ENCODE assay signal across 28 cellular contexts in the genomic region with DNA sequence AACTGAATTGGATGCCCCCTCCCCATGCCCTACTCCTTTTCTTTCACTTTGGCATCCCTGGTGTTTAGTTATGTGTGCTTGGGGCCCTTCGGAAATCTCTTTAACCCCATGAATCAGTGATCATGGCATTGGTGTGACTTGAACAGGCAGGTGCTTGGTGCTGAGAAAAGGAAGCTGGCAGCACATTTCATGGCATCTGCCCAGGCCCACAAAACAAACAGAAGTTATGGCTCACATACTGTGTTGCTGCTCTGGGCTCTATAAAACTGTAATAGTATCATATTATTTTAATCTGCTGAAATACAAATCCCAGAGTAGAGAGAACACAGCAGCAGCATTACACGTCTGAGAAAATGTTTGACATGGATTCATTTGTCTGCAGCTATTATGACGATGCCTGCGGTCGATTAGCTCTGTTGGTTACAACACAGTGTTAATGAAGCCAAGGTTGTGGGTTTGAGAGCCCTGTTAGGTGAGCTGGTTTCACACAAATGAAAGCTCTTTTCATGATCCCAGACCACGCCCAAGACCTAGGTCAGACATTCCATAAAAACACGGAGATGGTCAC.
DNase-seq lines count a peak whose midpoint lies in the region; TF ChIP-seq lines count a peak whose summit lies in the region.
"Had no signal": no experiment of that assay in that cellular context is flagged by ENCODE, and none has a peak within 500 bp of the region (broad histone marks: within the 10 kb centered on the region; RNA-seq: fewer than 3 reads in every experiment).

No MANE protein-coding gene starts in this region.

- no peak overlapping the region for H2BK120ac ChIP-seq in trophoblast cell (ENCODE audit: insufficient read depth, low read length, poor library complexity)

- H3F3A ChIP-seq in GM23248 (ENCODE audit: insufficient read depth): 0 out of 2 replicates have a peak, but pooled peaks cover 5% of the 10 kb centered on the region

- no peaks in the 10 kb centered on the region; the same call in 1 of the 2 replicates for H3K36me3 ChIP-seq in GM23248 (ENCODE audit: low read depth)
- H3K36me3 ChIP-seq in colonic mucosa: no peaks in the 10 kb centered on the region
- no peaks in the 10 kb centered on the region for H3K36me3 ChIP-seq in trophoblast cell (ENCODE audit: control insufficient read depth in 1 of 2, insufficient read depth in 2 of 2, low read length in 2 of 2)

- no peak overlapping the region for H2AK5ac ChIP-seq in trophoblast cell (ENCODE audit: low read length)

- H3K4ac ChIP-seq in trophoblast cell (ENCODE audit: low read depth, low read length): no peak overlapping the region

- peak overlapping the region; percentile 57 for H3K18ac ChIP-seq in trophoblast cell (ENCODE audit: low read length)

- H3K9me2 ChIP-seq in GM23248 (ENCODE audit: insufficient read depth): no peaks in the 10 kb centered on the region

- H3K27ac ChIP-seq in GM23248: no peak overlapping the region
- no peak overlapping the region for H3K27ac ChIP-seq in colonic mucosa
- no peak overlapping the region for H3K27ac ChIP-seq in trophoblast cell (ENCODE audit: low read depth, low read length)
- H3K27ac ChIP-seq: BLaER1 treated with 17β-estradiol and CSF1 and Interleukin-3, amounts not matched to agents 10 nM and 100 nM; foreskin keratinocyte; parathyroid adenoma; upper lobe of left lung had no signal

- no peaks in the 10 kb centered on the region for H3K79me2 ChIP-seq in GM23248 (ENCODE audit: insufficient read depth)
- peaks cover 2% of the 10 kb centered on the region for H3K79me2 ChIP-seq in trophoblast cell (ENCODE audit: control insufficient read depth, insufficient read depth, low read length, poor library complexity)
- H3K79me2 ChIP-seq: parathyroid adenoma had no signal

- peak overlapping the region; percentile 24 for H3K4me2 ChIP-seq in GM23248 (ENCODE audit: unreplicated experiment)
- no peak overlapping the region for H3K4me2 ChIP-seq in trophoblast cell (ENCODE audit: low read length)
- H3K4me2 ChIP-seq: BLaER1 treated with 17β-estradiol and CSF1 and Interleukin-3, amounts not matched to agents 10 nM and 100 nM had no signal

- intact Hi-C loops in colonic mucosa (cut with DNase I): no loop called here
- intact Hi-C loops in head of caudate nucleus (cut with DNase I): no loop called here

- no peak for TF ChIP-seq CTCF in colonic mucosa (IDR thresholded peaks at IDR 0.05)

- H3K23ac ChIP-seq in trophoblast cell (ENCODE audit: low read length): no peak overlapping the region

- no peak overlapping the region for H3K14ac ChIP-seq in trophoblast cell (ENCODE audit: low read length)

- WGBS in GM23248 (ENCODE audit: low coverage in 1 of 2, low lambda C conversion rate in 2 of 2, missing lambda C conversion rate in 2 of 2), 2 experiments: 83 to 88% methylated on average over 7 of the region's 7 CpGs
- WGBS in trophoblast cell (ENCODE audit: extremely low coverage, insufficient coverage, insufficient read length): no CpG with 5 or more reads among the region's 7 CpGs

- H4K12ac ChIP-seq in trophoblast cell (ENCODE audit: low read depth, low read length): no peak overlapping the region

- H4K20me1 ChIP-seq in GM23248 (ENCODE audit: insufficient read depth): no peaks in the 10 kb centered on the region
- H4K20me1 ChIP-seq: BLaER1 treated with 17β-estradiol and CSF1 and Interleukin-3, amounts not matched to agents 10 nM and 100 nM had no signal

- H2AFZ ChIP-seq in GM23248 (no peak overlapping the region), trophoblast cell (ENCODE audit: insufficient read depth, low read length, poor library complexity) (no peak overlapping the region)
- H2AFZ ChIP-seq: parathyroid adenoma had no signal

- H2BK5ac ChIP-seq in trophoblast cell (ENCODE audit: low read depth, low read length, poor library complexity): no peak overlapping the region

- H3K4me3 ChIP-seq in GM23248 (no peak overlapping the region), colonic mucosa (no peak overlapping the region), trophoblast cell (ENCODE audit: low read depth, low read length) (no peak overlapping the region)
- H3K4me3 ChIP-seq: BLaER1 treated with 17β-estradiol and CSF1 and Interleukin-3, amounts not matched to agents 10 nM and 100 nM; GM12878; upper lobe of left lung had no signal

- H2BK12ac ChIP-seq in trophoblast cell (ENCODE audit: low read length): peak overlapping the region; percentile 50

- no peak overlapping the region for H3K9ac ChIP-seq in GM23248
- H3K9ac ChIP-seq in colonic mucosa (ENCODE audit: low read depth in 2 of 2, low read length in 2 of 2): no peak overlapping the region
- no peak overlapping the region for H3K9ac ChIP-seq in trophoblast cell (ENCODE audit: low read length)
- H3K9ac ChIP-seq: BLaER1 treated with 17β-estradiol and CSF1 and Interleukin-3, amounts not matched to agents 10 nM and 100 nM; parathyroid adenoma had no signal

- H3K27me3 ChIP-seq in GM23248 (replicated peaks; ENCODE audit: insufficient read depth): no peaks in the 10 kb centered on the region
- no peaks in the 10 kb centered on the region for H3K27me3 ChIP-seq in colonic mucosa
- no peaks in the 10 kb centered on the region for H3K27me3 ChIP-seq in trophoblast cell (ENCODE audit: insufficient read depth, low read length)
- H3K27me3 ChIP-seq: BLaER1 treated with 17β-estradiol and CSF1 and Interleukin-3, amounts not matched to agents 10 nM and 100 nM; foreskin keratinocyte; upper lobe of left lung had no signal

- H3K4me1 ChIP-seq in GM23248 (ENCODE audit: insufficient read depth) (peaks cover 26% of the 10 kb centered on the region), colonic mucosa (no peaks in the 10 kb centered on the region), trophoblast cell (ENCODE audit: control insufficient read depth in 1 of 2, insufficient read depth in 2 of 2, low read length in 2 of 2) (peaks cover 4 to 7% of the 10 kb centered on the region in 2 experiments)
- H3K4me1 ChIP-seq: BLaER1 treated with 17β-estradiol and CSF1 and Interleukin-3, amounts not matched to agents 10 nM and 100 nM; foreskin keratinocyte; parathyroid adenoma had no signal

- no peak overlapping the region for H4K8ac ChIP-seq in trophoblast cell (ENCODE audit: low read depth, low read length)

- in situ Hi-C loops in GM23248 (cut with MboI): no loop called here

- H3K9me3 ChIP-seq in GM23248 (ENCODE audit: low read depth) (no peaks in the 10 kb centered on the region), colonic mucosa (no peaks in the 10 kb centered on the region), trophoblast cell (ENCODE audit: insufficient read depth, low read depth, low read length) (no peaks in the 10 kb centered on the region)
- H3K9me3 ChIP-seq: BLaER1 treated with 17β-estradiol and CSF1 and Interleukin-3, amounts not matched to agents 10 nM and 100 nM; upper lobe of left lung had no signal

- no peak overlapping the region for H4K91ac ChIP-seq in trophoblast cell (ENCODE audit: low read depth, low read length)

- peaks cover 2% of the 10 kb centered on the region for H3K79me1 ChIP-seq in trophoblast cell (ENCODE audit: low read length)

- no peak for DNase-seq in GM23248
- DNase-seq in NCI-H2081 (lab: John Stamatoyannopoulos, UW): peak; percentile 60 to 90
- DNase-seq in colonic mucosa: peak; percentile 34
- no peak for DNase-seq in trophoblast cell
- DNase-seq in activated naive CD4-positive, alpha-beta T cell treated with Interleukin-2 at 50 U/mL for 16 hours: no peak
- DNase-seq in head of caudate nucleus: no peak
- no peak for DNase-seq in COLO829 (ENCODE audit: low spot score)
- DNase-seq in LoVo (ENCODE audit: low spot score): no peak
- DNase-seq: activated CD4-positive, alpha-beta T cell treated with anti-CD3 and anti-CD28 coated beads, Interleukin-2, amount 50 U/mL, for 4 hours; activated CD4-positive, CD25-positive, alpha-beta regulatory T cell; aorta; DMS79 treated with DMSO at 0.1 percent for 48 hours; H7; hypothalamus; Karpas-422; left ventricle myocardium superior; NCI-H1048; NCI-H2107; nephron progenitor cell; NK-92 treated with Interleukin-12 subunit alpha and Interleukin-12 subunit beta, amount 100 ng/mL, for 24 hours; SHP77 treated with DMSO at 0.1 percent for 48 hours; SW 1271; T1000; upper lobe of left lung had no signal

Comparison
In these comparisons a context has a peak if more than half of its experiments do, and no peak if none do; other contexts are left out.
1. DNase-seq: peak in NCI-H2081 (2 of 2) and colonic mucosa (single experiment); none in GM23248 (single experiment), trophoblast cell (0 of 2), activated naive CD4-positive, alpha-beta T cell treated with Interleukin-2 at 50 U/mL for 16 hours (single experiment), head of caudate nucleus (0 of 42), COLO829 (single experiment) and LoVo (single experiment).